4 cellular contexts compared by ENCODE assay signal in genomic region chr22:15653241-15653640, GRCh38. TPM values are rescaled to one million over a fixed set of nuclear protein-coding genes. Genes with fewer than 3 reads are reported as not detected.
"Had no signal": no experiment of that assay in that cellular context is flagged by ENCODE, and none has a peak within 500 bp of the region (broad histone marks: within the 10 kb centered on the region; RNA-seq: fewer than 3 reads in every experiment).

No MANE protein-coding gene starts in this region.

RNA-seq across cellular contexts. Expression of gene POTEH, which starts 36.6 kb away (rescaled TPM):
- total RNA-seq: LHCN-M2, M059J, MCF 10A, NCI-H460 had no signal
